ENCODE assay signal across 8 cellular contexts in the genomic region with DNA sequence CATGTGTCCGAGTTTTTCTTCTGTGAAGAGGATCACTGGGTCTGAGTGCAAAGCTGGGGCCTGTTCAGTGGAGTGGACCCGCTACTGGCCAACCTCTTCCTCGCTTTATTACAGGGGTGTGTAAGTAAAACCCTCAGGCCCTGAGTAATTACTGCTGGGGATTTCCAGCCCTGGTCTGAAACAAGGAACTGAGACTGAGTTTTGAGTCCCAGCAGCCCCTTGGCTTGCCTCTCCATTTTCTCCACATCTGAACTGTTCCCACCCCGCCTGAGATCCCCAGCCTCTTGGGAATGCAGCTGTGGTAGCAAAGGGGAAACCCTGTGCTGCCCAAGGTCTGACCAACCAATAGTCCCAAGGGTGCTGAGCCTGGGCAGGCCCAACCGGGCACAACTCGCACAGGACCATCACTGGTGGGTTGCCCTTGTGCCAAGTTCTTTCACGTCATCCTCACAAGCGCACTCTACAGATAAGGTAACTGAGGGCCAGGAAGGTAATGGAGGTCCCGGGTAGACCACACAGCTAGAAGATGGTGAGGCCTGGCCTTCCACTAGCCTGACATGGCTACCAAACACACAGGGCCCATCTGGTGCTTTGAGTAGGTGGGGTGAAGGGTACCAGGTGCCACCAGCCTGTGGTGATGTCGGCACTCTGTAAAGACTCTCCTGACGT. TPM values are rescaled to one million over a fixed set of nuclear protein-coding genes. Genes with fewer than 3 reads are reported as not detected.
A peak's percentile ranks its signal among the peaks of the same experiment; 100 is the strongest.
DNase-seq lines count a peak whose midpoint lies in the region; ATAC-seq and TF ChIP-seq lines count a peak whose summit lies in the region.

No MANE protein-coding gene starts in this region.

- H3K4me3 ChIP-seq in A673 (ENCODE audit: low read depth, low read length, poor library complexity, severe bottlenecking) (no peak overlapping the region), prostate gland (no peak overlapping the region)

- BruUV-seq in A673 (replicated peaks; lab: Mats Ljungman, UMichigan): no TSS peak

- TF ChIP-seq POLR2A in prostate gland (IDR thresholded peaks at IDR 0.05): no peak

- peak; percentile 39 for ATAC-seq in GM18907 (IDR thresholded peaks at IDR 0.05; ENCODE audit: unreplicated experiment)
- ATAC-seq in HG03521 (IDR thresholded peaks at IDR 0.05; ENCODE audit: unreplicated experiment): peak; percentile 26
- ATAC-seq in naive B cell (ENCODE audit: low read depth in 2 of 2): peak; percentile 36 to 42

- H3K4me1 ChIP-seq in A673 (ENCODE audit: insufficient read depth, low read length, poor library complexity, severe bottlenecking) (peaks cover 70% of the 10 kb centered on the region), prostate gland (replicated peaks) (peaks cover 25% of the 10 kb centered on the region)

- H3K9me3 ChIP-seq in A673 (ENCODE audit: low read depth, low read length, poor library complexity, severe bottlenecking): no peaks in the 10 kb centered on the region
- H3K9me3 ChIP-seq in prostate gland: no peaks in the 10 kb centered on the region

- WGBS in prostate gland: 84% methylated on average over 11 of the region's 11 CpGs

- no peaks in the 10 kb centered on the region for H3K27me3 Mint-ChIP-seq in activated naive CD4-positive, alpha-beta T cell treated with anti-CD3 and anti-CD28 coated beads, Interleukin-2, amount 10 ng/mL, durations not matched to agents 7 days and 5 days
- H3K27me3 Mint-ChIP-seq in naive B cell: no peaks in the 10 kb centered on the region

- intact Hi-C loops in A673 (cut with micrococcal nuclease; ENCODE audit: unreplicated experiment) (no loop called here), prostate gland (cut with DNase I) (no loop called here)

- POLR2A ChIA-PET in A673 (lab: Charles Lee; ENCODE audit: low non-redundant PET) (no interaction called here), HEK293T (lab: Yijun Ruan, JAX) (no interaction called here)

- DNase-seq in A673 (ENCODE audit: low spot score) (no peak), naive B cell (peak; percentile 89), GF-D8 (lab: John Stamatoyannopoulos, UW) (no peak), HEK293T (ENCODE audit: extremely low spot score) (no peak), prostate gland (ENCODE audit: low spot score) (no peak)
- no peak for DNase-seq in activated naive CD4-positive, alpha-beta T cell treated with anti-CD3 and anti-CD28 coated beads, Interleukin-2, amount 10 ng/mL, durations not matched to agents 7 days and 5 days

- no peaks in the 10 kb centered on the region for H3K9me3 Mint-ChIP-seq in activated naive CD4-positive, alpha-beta T cell treated with anti-CD3 and anti-CD28 coated beads, Interleukin-2, amount 10 ng/mL, durations not matched to agents 7 days and 5 days
- no peaks in the 10 kb centered on the region for H3K9me3 Mint-ChIP-seq in naive B cell

- TF ChIP-seq CTCF in A673 (conservative IDR thresholded peaks at IDR 0.05; ENCODE audit: low read depth, low read length) (no peak), prostate gland (IDR thresholded peaks at IDR 0.05) (no peak)

- H3K4me3 Mint-ChIP-seq in activated naive CD4-positive, alpha-beta T cell treated with anti-CD3 and anti-CD28 coated beads, Interleukin-2, amount 10 ng/mL, durations not matched to agents 7 days and 5 days: peak overlapping the region; percentile 73
- peak overlapping the region; percentile 85 to 97 (median 94) for H3K4me3 Mint-ChIP-seq in naive B cell

- H3K4me1 Mint-ChIP-seq in activated naive CD4-positive, alpha-beta T cell treated with anti-CD3 and anti-CD28 coated beads, Interleukin-2, amount 10 ng/mL, durations not matched to agents 7 days and 5 days: peaks cover 87% of the 10 kb centered on the region
- peaks cover 71 to 93% (median 92%) of the 10 kb centered on the region in 3 donors for H3K4me1 Mint-ChIP-seq in naive B cell

- CTCF ChIA-PET in A673 (lab: Charles Lee): no interaction called here
- CTCF ChIA-PET in activated naive CD4-positive, alpha-beta T cell treated with anti-CD3 and anti-CD28 coated beads, Interleukin-2, amount 10 ng/mL, durations not matched to agents 7 days and 5 days (lab: Charles Lee): interaction anchor here (1.7 kb wide), 1 partner anchor 16 kb away, joined by 3 read pairs; no protein-coding TSS in a partner anchor
- CTCF ChIA-PET in HEK293T (lab: Yijun Ruan, JAX): no interaction called here

- H3K27me3 ChIP-seq in A673 (replicated peaks; ENCODE audit: insufficient read depth, low read depth, low read length, poor library complexity): no peaks in the 10 kb centered on the region
- H3K27me3 ChIP-seq in prostate gland (replicated peaks; ENCODE audit: insufficient read depth): no peaks in the 10 kb centered on the region

- H3K27ac ChIP-seq in A673 (ENCODE audit: low read depth, low read length, poor library complexity, severe bottlenecking) (peak overlapping the region; percentile 53), prostate gland (peak overlapping the region in 1 of 2 donors; percentile 48)

- H3K27ac Mint-ChIP-seq in activated naive CD4-positive, alpha-beta T cell treated with anti-CD3 and anti-CD28 coated beads, Interleukin-2, amount 10 ng/mL, durations not matched to agents 7 days and 5 days: peak overlapping the region; percentile 97
- peak overlapping the region; percentile 98 to 100 (median 100) for H3K27ac Mint-ChIP-seq in naive B cell

- H3K36me3 ChIP-seq in A673 (ENCODE audit: insufficient read depth, low read length, poor library complexity, severe bottlenecking): no peaks in the 10 kb centered on the region
- no peaks in the 10 kb centered on the region for H3K36me3 ChIP-seq in prostate gland

- H3K36me3 Mint-ChIP-seq in activated naive CD4-positive, alpha-beta T cell treated with anti-CD3 and anti-CD28 coated beads, Interleukin-2, amount 10 ng/mL, durations not matched to agents 7 days and 5 days: peaks cover 4% of the 10 kb centered on the region
- no peaks in the 10 kb centered on the region for H3K36me3 Mint-ChIP-seq in naive B cell

TF ChIP-seq in HEK293T, 16 proteins besides CTCF, POLR2A, EP300 and RAD21:
- TF ChIP-seq NFRKB (IDR thresholded peaks at IDR 0.05): no peak
- TF ChIP-seq ELF4 (IDR thresholded peaks at IDR 0.05): no peak

RNA-seq across cellular contexts. Expression of a gene that starts 13.7 kb away (rescaled TPM):
- total RNA-seq in A673 (2021) (36.3 and 37.9 TPM in 2 replicates), prostate gland (10 to 100 TPM; 42.0 to 69.1 TPM)
- 10 to 100 TPM; 15.4 to 26.2 (median 19.4) TPM for polyA plus RNA-seq in naive B cell (ENCODE audit: low read depth in 6 of 6)

RNA-seq across cellular contexts. Expression of a gene that starts 42.1 kb away (rescaled TPM):
- 13.4 and 15.6 TPM in 2 replicates for total RNA-seq in A673 (2021)
- polyA plus RNA-seq in naive B cell (ENCODE audit: low read depth in 6 of 6): 10 to 100 TPM in 1 of 6 donors, 1 to 10 TPM in 5; 2.0 to 10.9 (median 5.4) TPM
- total RNA-seq in prostate gland: 10 to 100 TPM; 13.5 to 29.9 TPM

RNA-seq across cellular contexts. Expression of a gene that starts 43.7 kb away (rescaled TPM):
- total RNA-seq in A673 (2021): 86.4 and 98.4 TPM in 2 replicates
- 10 to 100 TPM in 2 of 6 donors, 1 to 10 TPM in 4; 3.2 to 19.5 (median 9.4) TPM for polyA plus RNA-seq in naive B cell (ENCODE audit: low read depth in 6 of 6)
- 10 to 100 TPM; 20.9 to 32.7 TPM for total RNA-seq in prostate gland
